1 cellular context compared by ENCODE assay signal in genomic region chr15:64111679-64112050, GRCh38.
TF ChIP-seq lines count a peak whose summit lies in the region.

No MANE protein-coding gene starts in this region.

TF ChIP-seq in liver, 16 proteins besides CTCF, POLR2A, EP300 and RAD21 (continued from another document):
- TF ChIP-seq ZBTB33 (IDR thresholded peaks at IDR 0.05), result no peak
- TF ChIP-seq FOXA2 (IDR thresholded peaks at IDR 0.05), result no peak
- TF ChIP-seq FOXA1 (IDR thresholded peaks at IDR 0.05), result no peak
- TF ChIP-seq GABPA (IDR thresholded peaks at IDR 0.05 in 1 of 2, conservative IDR thresholded peaks at IDR 0.05 in 1 of 2), result no peak
- no peak for TF ChIP-seq YY1 (IDR thresholded peaks at IDR 0.05)
- TF ChIP-seq ATF3 (IDR thresholded peaks at IDR 0.05), result no peak
- no peak for TF ChIP-seq SP1 (IDR thresholded peaks at IDR 0.05)
TF ChIP-seq in liver: peak in this region for 0.
